ENCODE assay signal across 1 cellular context in genomic region chr17:37702605-37703004, GRCh38.
TF ChIP-seq lines count a peak whose summit lies in the region.

No MANE protein-coding gene starts in this region.

TF ChIP-seq in SK-N-SH, 30 proteins besides CTCF, POLR2A, EP300 and RAD21 (continued from another document):
- TF ChIP-seq USF2 (IDR thresholded peaks at IDR 0.05; ENCODE audit: borderline replicate concordance, low read depth, low read length), result no peak
